ENCODE assay signal across 13 cellular contexts in the genomic region with DNA sequence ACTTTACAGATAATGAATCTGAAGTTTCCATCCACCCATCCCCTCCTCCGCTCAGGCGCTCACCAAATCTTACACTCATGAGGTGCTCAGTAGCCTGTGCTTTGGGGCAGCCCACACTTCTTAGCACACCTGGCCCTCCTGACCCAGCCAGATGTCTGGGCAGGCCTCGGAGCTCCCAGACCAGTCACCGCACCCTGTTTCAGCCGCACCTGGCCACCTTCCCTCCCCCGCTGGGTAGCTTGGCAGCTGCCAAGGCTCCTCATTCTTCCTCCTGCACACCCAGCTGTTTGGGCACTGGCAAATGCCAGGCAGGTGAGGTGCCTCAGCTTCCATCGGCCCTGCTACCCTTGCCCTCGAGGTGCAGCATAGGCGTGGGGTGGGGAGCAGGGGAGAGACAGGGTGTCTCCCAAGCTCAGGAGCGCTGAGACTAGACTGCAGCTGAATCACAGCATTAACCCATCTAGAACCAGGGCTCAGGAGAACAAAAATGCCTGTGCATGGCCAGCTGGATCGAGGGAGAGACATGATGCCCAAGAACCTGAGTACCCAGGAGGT. TPM values are rescaled to one million over a fixed set of nuclear protein-coding genes. Genes with fewer than 3 reads are reported as not detected.
DNase-seq lines count a peak whose midpoint lies in the region; ATAC-seq, FAIRE-seq and TF ChIP-seq lines count a peak whose summit lies in the region.
"Had no signal": no experiment of that assay in that cellular context is flagged by ENCODE, and none has a peak within 500 bp of the region (broad histone marks: within the 10 kb centered on the region; RNA-seq: fewer than 3 reads in every experiment).

No MANE protein-coding gene starts in this region.

- POLR2A ChIA-PET in HepG2 (lab: Yijun Ruan, JAX), result no interaction called here

- 57% methylated on average over 10 of the region's 11 CpGs for WGBS in HepG2 (ENCODE audit: low lambda C conversion rate)
- 88% methylated on average over 2 of the region's 11 CpGs for WGBS in right lobe of liver (ENCODE audit: insufficient coverage, low coverage, low lambda C conversion rate, missing lambda C conversion rate)

- H4K20me1 ChIP-seq in HepG2 (ENCODE audit: insufficient read depth, low read length), result no peaks in the 10 kb centered on the region

- TF ChIP-seq RAD21 in HepG2 (CRISPR knock-in tag; IDR thresholded peaks at IDR 0.05), result no peak

- H3K27me3 ChIP-seq in HepG2 (ENCODE audit: control insufficient read depth in 1 of 2, insufficient read depth in 2 of 2, low read length in 2 of 2) (0 out of 5 replicates have a peak, but pooled peaks cover 0 to 9% of the 10 kb centered on the region in 2 experiments), right lobe of liver (no peaks in the 10 kb centered on the region), lower lobe of right lung (ENCODE audit: low read depth) (no peaks in the 10 kb centered on the region)

- FAIRE-seq in HepG2 (lab: Jason Lieb, UNC), result no peak

- peak; percentile 36; the same call in 2 of the 3 replicates for ATAC-seq in HepG2
- ATAC-seq in right lobe of liver, result no peak
- peak; percentile 16 to 50 for ATAC-seq in lower lobe of right lung
- ATAC-seq in HG03565 (IDR thresholded peaks at IDR 0.05; ENCODE audit: unreplicated experiment), result no peak
- ATAC-seq in GM21576 (IDR thresholded peaks at IDR 0.05; ENCODE audit: unreplicated experiment), result no peak
- ATAC-seq: stimulated activated naive CD8-positive, alpha-beta T cell treated with anti-CD3 and anti-CD28 coated beads, Interleukin-15, amount 100 ng/mL, for 72 hours had no signal

- TF ChIP-seq CTCF in HepG2 (CRISPR knock-in tag; IDR thresholded peaks at IDR 0.05) (no peak), right lobe of liver (IDR thresholded peaks at IDR 0.05) (no peak), lower lobe of right lung (IDR thresholded peaks at IDR 0.05) (no peak)

- no peaks in the 10 kb centered on the region for H3K36me3 ChIP-seq in HepG2 (replicated peaks in 1 of 2; ENCODE audit: control insufficient read depth in 1 of 2, insufficient read depth in 2 of 2, low read length in 2 of 2)
- H3K36me3 ChIP-seq in right lobe of liver, result no peaks in the 10 kb centered on the region
- H3K36me3 ChIP-seq in SK-N-MC (ENCODE audit: insufficient read depth, low read length), result no peaks in the 10 kb centered on the region
- H3K36me3 ChIP-seq in lower lobe of right lung, result no peaks in the 10 kb centered on the region

- H2AFZ ChIP-seq in HepG2 (ENCODE audit: low read length), result no peak overlapping the region

- intact Hi-C loops in HepG2 (cut with micrococcal nuclease; ENCODE audit: unreplicated experiment), result no loop called here
- intact Hi-C loops in right lobe of liver (cut with DNase I), result no loop called here
- intact Hi-C loops in lower lobe of right lung (cut with DNase I), result no loop called here

- DNase-seq in HepG2 (ENCODE audit: low spot score) (no peak), right lobe of liver (no peak), SK-N-MC (ENCODE audit: low read depth, low spot score) (no peak), lower lobe of right lung (no peak), KG1 (lab: John Stamatoyannopoulos, UW) (no peak), SW480 (ENCODE audit: low spot score) (no peak)
- DNase-seq: activated CD4-positive, alpha-beta T cell treated with anti-CD3 and anti-CD28 coated beads, Interleukin-2, amount 10 ng/mL, durations not matched to agents 7 days and 5 days; activated naive CD4-positive, alpha-beta T cell treated with anti-CD3 and anti-CD28 coated beads for 36 hours; cortex of kidney; NCI-H2081 treated with DMSO at 0.1 percent for 48 hours; stimulated activated naive CD8-positive, alpha-beta T cell treated with anti-CD3 and anti-CD28 coated beads, Interleukin-15, amount 100 ng/mL, for 72 hours had no signal

- H3K79me2 ChIP-seq in HepG2 (ENCODE audit: insufficient read depth, low read length), result no peaks in the 10 kb centered on the region

- H3K9me3 ChIP-seq in HepG2 (ENCODE audit: low read length), result no peaks in the 10 kb centered on the region
- H3K9me3 ChIP-seq in right lobe of liver, result no peaks in the 10 kb centered on the region
- H3K9me3 ChIP-seq in SK-N-MC (ENCODE audit: low read depth, low read length), result no peaks in the 10 kb centered on the region
- no peaks in the 10 kb centered on the region for H3K9me3 ChIP-seq in lower lobe of right lung

- CTCF ChIA-PET in HepG2 (lab: Yijun Ruan, JAX; ENCODE audit: low intra/inter-chr PET ratio, low total read pairs), result no interaction called here

- BruUV-seq in HepG2 (replicated peaks; lab: Mats Ljungman, UMichigan), result no TSS peak

- TF ChIP-seq POLR2A in HepG2 (IDR thresholded peaks at IDR 0.05; ENCODE audit: insufficient read depth in 1 of 2, low read depth in 2 of 2, low read length in 2 of 2) (no peak), right lobe of liver (IDR thresholded peaks at IDR 0.05) (no peak)

- no peak overlapping the region for H3K9ac ChIP-seq in HepG2 (ENCODE audit: insufficient read depth, low read depth, low read length)
- H3K9ac ChIP-seq in SK-N-MC (ENCODE audit: insufficient read length), result peak overlapping the region; percentile 5

- in situ Hi-C loops in HepG2 (cut with HindIII; ENCODE audit: extremely low pct_ligation_motif_present, low pct_unique_long_range_greater_than_20kb), result no loop called here

- H3K27ac ChIP-seq in HepG2 (ENCODE audit: extremely low read length, insufficient read depth, low read length) (no peak overlapping the region), right lobe of liver (no peak overlapping the region), SK-N-MC (peak overlapping the region; percentile 83), lower lobe of right lung (no peak overlapping the region)

- H3K4me1 ChIP-seq in HepG2 (ENCODE audit: insufficient read depth, low read length) (peaks cover 34% of the 10 kb centered on the region), right lobe of liver (no peaks in the 10 kb centered on the region), lower lobe of right lung (peaks cover 17% of the 10 kb centered on the region)

- TF ChIP-seq EP300 in HepG2 (IDR thresholded peaks at IDR 0.05; ENCODE audit: low read depth in 2 of 2, low read length in 2 of 2) (no peak), HepG2 (CRISPR knock-in tag; IDR thresholded peaks at IDR 0.05; ENCODE audit: borderline replicate concordance) (no peak)

- H3K4me2 ChIP-seq in HepG2 (ENCODE audit: low read depth, low read length), result peak overlapping the region; percentile 32; the same call in 1 of the 2 replicates

- peak overlapping the region in 1 of 3 experiments; percentile 37; a peak in 1 of 6 replicates for H3K4me3 ChIP-seq in HepG2 (replicated peaks in 1 of 3; ENCODE audit: insufficient read depth in 1 of 3, low read depth in 2 of 3, low read length in 3 of 3)
- H3K4me3 ChIP-seq in right lobe of liver, result no peak overlapping the region
- H3K4me3 ChIP-seq in SK-N-MC, result no peak overlapping the region
- no peak overlapping the region for H3K4me3 ChIP-seq in lower lobe of right lung

TF ChIP-seq in HepG2, 621 proteins besides CTCF, POLR2A, EP300 and RAD21 (continues in another document):
- TF ChIP-seq NFIC (IDR thresholded peaks at IDR 0.05; ENCODE audit: low read length) (no peak), ZNF674 (CRISPR knock-in tag; IDR thresholded peaks at IDR 0.05; ENCODE audit: low read depth) (no peak)

RNA-seq across cellular contexts. Expression of gene CDC25A, which starts 45.8 kb away (rescaled TPM):
- 45.4 and 54.7 TPM in 2 replicates for total RNA-seq in HepG2 (2016; rRNA removed; fragmentation: Illumina TruSeq; extraction: Trizol)
- total RNA-seq in HepG2 (2016; cell fraction: cytosol; rRNA removed; fragmentation: Illumina TruSeq; extraction: Trizol; ENCODE audit: low read depth), result 8.6 and 10.2 TPM in 2 replicates
- 44.2 and 51.4 TPM in 2 replicates for total RNA-seq in HepG2 (2016; cell fraction: insoluble cytoplasmic fraction; rRNA removed; fragmentation: Illumina TruSeq; extraction: Trizol)
- 25.6 and 27.4 TPM in 2 replicates for total RNA-seq in HepG2 (2016; cell fraction: membrane; rRNA removed; fragmentation: Illumina TruSeq; extraction: Trizol)
- total RNA-seq in HepG2 (2016; cell fraction: nucleus; rRNA removed; fragmentation: Illumina TruSeq; extraction: Trizol), result 26.0 and 31.5 TPM in 2 replicates
- 6.1 and 7.9 TPM in 2 replicates for polyA plus RNA-seq in HepG2 (2011; rRNA removed)
- polyA plus RNA-seq in HepG2 (2011; cell fraction: cytosol; rRNA removed), result 4.7 and 5.4 TPM in 2 replicates
- polyA plus RNA-seq in HepG2 (2011; cell fraction: nucleus; rRNA removed), result 3.8 and 5.4 TPM in 2 replicates
- polyA plus RNA-seq in HepG2 (2012), result 5.8 and 9.1 TPM in 2 replicates
- 3.9 and 4.0 TPM in 2 replicates for polyA plus RNA-seq in HepG2 (2016; cell fraction: cytosol; fragmentation: Illumina TruSeq; extraction: Trizol; ENCODE audit: low read depth)
- polyA plus RNA-seq in HepG2 (2016; cell fraction: insoluble cytoplasmic fraction; fragmentation: Illumina TruSeq; extraction: Trizol; ENCODE audit: low read depth), result 40.2 and 42.2 TPM in 2 replicates
- polyA plus RNA-seq in HepG2 (2016; cell fraction: membrane; fragmentation: Illumina TruSeq; extraction: Trizol; ENCODE audit: low read depth), result 11.4 and 13.7 TPM in 2 replicates
- polyA plus RNA-seq in HepG2 (2016; cell fraction: nucleus; fragmentation: Illumina TruSeq; extraction: Trizol; ENCODE audit: insufficient read depth, low read depth), result 31.4 and 31.9 TPM in 2 replicates
- 12.9 and 36.5 TPM in 2 replicates for polyA minus RNA-seq in HepG2 (2011; rRNA and poly(A)+ RNA removed; ENCODE audit: low replicate concordance)
- 7.1 and 11.8 TPM in 2 replicates for polyA minus RNA-seq in HepG2 (2011; cell fraction: cytosol; rRNA and poly(A)+ RNA removed)
- polyA minus RNA-seq in HepG2 (2011; cell fraction: nucleus; rRNA and poly(A)+ RNA removed), result 8.9 and 11.2 TPM in 2 replicates
- 1 to 10 TPM in 2 of 6 experiments, under 1 TPM in 4; 0.27 to 8.8 (median 0.56) TPM for total RNA-seq in right lobe of liver
- total RNA-seq in lower lobe of right lung, result 0.83 TPM

Comparison
In these comparisons a context has a peak if more than half of its experiments do, and no peak if none do; other contexts are left out.
1. ATAC-seq: peak in HepG2 (single experiment) and lower lobe of right lung (2 of 2); none in right lobe of liver (0 of 4), HG03565 (single experiment) and GM21576 (single experiment).